8 cellular contexts compared by ENCODE assay signal in the genomic region with DNA sequence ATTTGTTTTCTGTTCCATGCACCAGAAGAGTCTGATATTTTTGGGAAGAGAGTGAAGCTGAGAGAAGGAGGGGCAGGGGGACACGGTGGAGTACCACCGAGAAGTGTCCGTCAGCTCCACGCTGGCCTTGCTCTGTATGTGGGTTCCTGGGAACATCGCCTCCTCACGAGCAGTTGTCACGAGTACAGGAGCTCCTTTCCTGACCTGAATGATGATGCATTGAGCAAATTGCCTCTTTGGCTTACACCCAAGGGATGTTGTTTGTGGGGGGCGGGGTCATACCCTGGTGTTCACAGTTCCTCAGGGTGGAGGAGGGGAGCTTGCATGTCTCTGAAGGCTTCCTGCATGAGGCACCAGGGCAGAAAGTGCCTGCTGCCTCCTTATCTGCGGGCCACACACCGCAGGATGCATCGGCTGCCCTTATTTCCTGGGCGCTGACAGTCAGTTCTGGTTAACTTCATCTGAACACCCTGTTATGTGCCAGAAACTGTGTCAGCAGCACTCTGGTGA. TPM values are rescaled to one million over a fixed set of nuclear protein-coding genes. Genes with fewer than 3 reads are reported as not detected.
DNase-seq lines count a peak whose midpoint lies in the region; ATAC-seq lines count a peak whose summit lies in the region.

No MANE protein-coding gene starts in this region.

- no peaks in the 10 kb centered on the region for H3K27me3 Mint-ChIP-seq in CD4-positive, CD25-positive, alpha-beta regulatory T cell
- no peaks in the 10 kb centered on the region for H3K27me3 Mint-ChIP-seq in activated CD4-positive, alpha-beta T cell treated with anti-CD3 and anti-CD28 coated beads, Interleukin-2, amount 10 ng/mL, durations not matched to agents 7 days and 5 days
- H3K27me3 Mint-ChIP-seq in effector memory CD8-positive, alpha-beta T cell = no peaks in the 10 kb centered on the region

- H3K27ac ChIP-seq in CD4-positive, CD25-positive, alpha-beta regulatory T cell (ENCODE audit: insufficient read depth, low read length, poor library complexity, severe bottlenecking) = no peak overlapping the region

- in situ Hi-C loops in KBM-7 (cut with MboI; ENCODE audit: low pct_unique_long_range_greater_than_20kb, low sequenced_read_pairs) = no loop called here

- peaks cover 10% of the 10 kb centered on the region for H3K36me3 Mint-ChIP-seq in CD4-positive, CD25-positive, alpha-beta regulatory T cell
- peaks cover 3% of the 10 kb centered on the region for H3K36me3 Mint-ChIP-seq in activated CD4-positive, alpha-beta T cell treated with anti-CD3 and anti-CD28 coated beads, Interleukin-2, amount 10 ng/mL, durations not matched to agents 7 days and 5 days (ENCODE audit: low read depth)
- H3K36me3 Mint-ChIP-seq in effector memory CD8-positive, alpha-beta T cell (ENCODE audit: insufficient read depth) = no peaks in the 10 kb centered on the region

- peak in 2 of 3 donors; percentile 25 to 91 for DNase-seq in CD4-positive, CD25-positive, alpha-beta regulatory T cell
- DNase-seq in KBM-7 = peak; percentile 95
- peak; percentile 83 for DNase-seq in activated CD4-positive, alpha-beta T cell treated with anti-CD3 and anti-CD28 coated beads, Interleukin-2, amount 10 ng/mL, durations not matched to agents 7 days and 5 days
- DNase-seq in effector memory CD8-positive, alpha-beta T cell = peak; percentile 75 to 82 (median 80)
- peak; percentile 17 to 39 for DNase-seq in stimulated activated CD4-positive, alpha-beta T cell treated with anti-CD3 and anti-CD28 coated beads, Interleukin-12 subunit alpha, Interleukin-12 subunit beta, amount 100 ng/mL, for 24 hours (ENCODE audit: low read depth in 2 of 2)
- no peak for DNase-seq in NCI-H510A treated with DMSO at 0.1 percent for 48 hours (lab: John Stamatoyannopoulos, UW)

- peak; percentile 84 to 89 for ATAC-seq in CD4-positive, CD25-positive, alpha-beta regulatory T cell (ENCODE audit: low read depth in 2 of 2)
- ATAC-seq in effector memory CD8-positive, alpha-beta T cell (replicated peaks) = peak; percentile 98
- ATAC-seq in HG03442 (IDR thresholded peaks at IDR 0.05; ENCODE audit: unreplicated experiment) (no peak), GM21360 (IDR thresholded peaks at IDR 0.05; ENCODE audit: unreplicated experiment) (no peak)

- H3K4me3 Mint-ChIP-seq in CD4-positive, CD25-positive, alpha-beta regulatory T cell = peak overlapping the region in 3 of 4 donors; percentile 23 to 53 (median 29)
- no peak overlapping the region for H3K4me3 Mint-ChIP-seq in activated CD4-positive, alpha-beta T cell treated with anti-CD3 and anti-CD28 coated beads, Interleukin-2, amount 10 ng/mL, durations not matched to agents 7 days and 5 days
- no peak overlapping the region for H3K4me3 Mint-ChIP-seq in effector memory CD8-positive, alpha-beta T cell

- POLR2A ChIA-PET in activated CD4-positive, alpha-beta T cell treated with anti-CD3 and anti-CD28 coated beads, Interleukin-2, amount 10 ng/mL, durations not matched to agents 7 days and 5 days (lab: Charles Lee) = no interaction called here

- peaks cover 12% of the 10 kb centered on the region for H3K4me1 ChIP-seq in CD4-positive, CD25-positive, alpha-beta regulatory T cell (ENCODE audit: control insufficient read depth, insufficient read depth, low read length, poor library complexity, severe bottlenecking)

- no peaks in the 10 kb centered on the region for H3K9me3 ChIP-seq in CD4-positive, CD25-positive, alpha-beta regulatory T cell (ENCODE audit: control insufficient read depth in 2 of 2, low read length in 2 of 2)

- peak overlapping the region in 2 of 3 donors; percentile 63 to 76 for H3K27ac Mint-ChIP-seq in CD4-positive, CD25-positive, alpha-beta regulatory T cell
- no peak overlapping the region for H3K27ac Mint-ChIP-seq in activated CD4-positive, alpha-beta T cell treated with anti-CD3 and anti-CD28 coated beads, Interleukin-2, amount 10 ng/mL, durations not matched to agents 7 days and 5 days
- no peak overlapping the region for H3K27ac Mint-ChIP-seq in effector memory CD8-positive, alpha-beta T cell

- peak overlapping the region; percentile 28 for H3K4me3 ChIP-seq in CD4-positive, CD25-positive, alpha-beta regulatory T cell (ENCODE audit: low read depth, low read length)

- no peaks in the 10 kb centered on the region for H3K9me3 Mint-ChIP-seq in CD4-positive, CD25-positive, alpha-beta regulatory T cell
- peaks cover 5% of the 10 kb centered on the region for H3K9me3 Mint-ChIP-seq in activated CD4-positive, alpha-beta T cell treated with anti-CD3 and anti-CD28 coated beads, Interleukin-2, amount 10 ng/mL, durations not matched to agents 7 days and 5 days
- H3K9me3 Mint-ChIP-seq in effector memory CD8-positive, alpha-beta T cell = peaks cover 7 to 15% of the 10 kb centered on the region in 2 donors

- no peaks in the 10 kb centered on the region for H3K27me3 ChIP-seq in CD4-positive, CD25-positive, alpha-beta regulatory T cell (ENCODE audit: control insufficient read depth, insufficient read depth, low read length)

- no peaks in the 10 kb centered on the region for H3K36me3 ChIP-seq in CD4-positive, CD25-positive, alpha-beta regulatory T cell (ENCODE audit: control insufficient read depth, insufficient read depth, low read length)

- H3K4me1 Mint-ChIP-seq in CD4-positive, CD25-positive, alpha-beta regulatory T cell = peaks cover 2 to 11% (median 6%) of the 10 kb centered on the region in 4 donors
- H3K4me1 Mint-ChIP-seq in activated CD4-positive, alpha-beta T cell treated with anti-CD3 and anti-CD28 coated beads, Interleukin-2, amount 10 ng/mL, durations not matched to agents 7 days and 5 days = peaks cover 33% of the 10 kb centered on the region
- H3K4me1 Mint-ChIP-seq in effector memory CD8-positive, alpha-beta T cell (ENCODE audit: low read depth in 2 of 2) = peaks cover 24 to 33% of the 10 kb centered on the region in 2 donors

- CTCF ChIA-PET in activated CD4-positive, alpha-beta T cell treated with anti-CD3 and anti-CD28 coated beads, Interleukin-2, amount 10 ng/mL, durations not matched to agents 7 days and 5 days (lab: Charles Lee) = interaction anchor here (1.0 to 1.8 kb wide), 8 partner anchors 9 to 201 kb away, joined by 3 to 5 read pairs (median 3); no protein-coding TSS in a partner anchor

RNA-seq across cellular contexts. Expression of a gene that starts 36.2 kb away (rescaled TPM):
- total RNA-seq in CD4-positive, CD25-positive, alpha-beta regulatory T cell = 0.81 TPM
- 1 to 10 TPM in 1 of 4 donors, under 1 TPM in 3; 0.19 to 1.7 (median 0.51) TPM for polyA plus RNA-seq in CD4-positive, CD25-positive, alpha-beta regulatory T cell
- 1 to 10 TPM; 6.0 to 6.3 TPM for total RNA-seq in activated CD4-positive, alpha-beta T cell treated with anti-CD3 and anti-CD28 coated beads, Interleukin-2, amount 10 ng/mL, durations not matched to agents 7 days and 5 days

Comparison
In these comparisons a context has a peak if more than half of its experiments do, and no peak if none do; other contexts are left out.
1. ATAC-seq: peak in CD4-positive, CD25-positive, alpha-beta regulatory T cell (2 of 2) and effector memory CD8-positive, alpha-beta T cell (single experiment); none in HG03442 (single experiment) and GM21360 (single experiment).
2. H3K27ac Mint-ChIP-seq: peak in CD4-positive, CD25-positive, alpha-beta regulatory T cell (2 of 3); none in activated CD4-positive, alpha-beta T cell treated with anti-CD3 and anti-CD28 coated beads, Interleukin-2, amount 10 ng/mL, durations not matched to agents 7 days and 5 days (single experiment) and effector memory CD8-positive, alpha-beta T cell (0 of 2).
3. H3K4me3 Mint-ChIP-seq: peak in CD4-positive, CD25-positive, alpha-beta regulatory T cell (3 of 4); none in activated CD4-positive, alpha-beta T cell treated with anti-CD3 and anti-CD28 coated beads, Interleukin-2, amount 10 ng/mL, durations not matched to agents 7 days and 5 days (single experiment) and effector memory CD8-positive, alpha-beta T cell (0 of 2).